In genomic region chr5:33766023-33766422, GRCh38 we compare ENCODE assay signal across 29 cellular contexts.
"Had no signal": no experiment of that assay in that cellular context is flagged by ENCODE, and none has a peak within 500 bp of the region (broad histone marks: within the 10 kb centered on the region; RNA-seq: fewer than 3 reads in every experiment).

No MANE protein-coding gene starts in this region.

- ATAC-seq: heart right ventricle; left lobe of liver; lower lobe of right lung; natural killer cell; right lobe of liver; stimulated activated naive CD8-positive, alpha-beta T cell treated with anti-CD3 and anti-CD28 coated beads, Interleukin-15, Interleukin-2, amounts not matched to agents 100 U/mL and 50 U/mL, for 24 hours; T-helper 17 cell had no signal

- H3K27me3 Mint-ChIP-seq: activated CD4-positive, alpha-beta memory T cell treated with anti-CD3 and anti-CD28 coated beads for 36 hours; central memory CD8-positive, alpha-beta T cell had no signal

- H3K36me3 ChIP-seq: esophagus squamous epithelium, heart right ventricle, lower lobe of right lung, right lobe of liver, WERI-Rb-1 had no signal

- H3K27ac ChIP-seq: epithelial cell of prostate, esophagus squamous epithelium, heart right ventricle, lower lobe of right lung, right lobe of liver, testis, WERI-Rb-1 had no signal

- H3K36me3 Mint-ChIP-seq: activated CD4-positive, alpha-beta memory T cell treated with anti-CD3 and anti-CD28 coated beads for 36 hours; activated naive CD4-positive, alpha-beta T cell treated with anti-CD3 and anti-CD28 coated beads, Interleukin-2, amount 10 ng/mL, durations not matched to agents 7 days and 5 days; natural killer cell had no signal

- H3K4me3 ChIP-seq: esophagus squamous epithelium, heart right ventricle, lower lobe of right lung, right lobe of liver, testis had no signal

- H3K4me3 Mint-ChIP-seq: activated CD4-positive, alpha-beta memory T cell treated with anti-CD3 and anti-CD28 coated beads for 36 hours; activated CD4-positive, alpha-beta T cell treated with anti-CD3 and anti-CD28 coated beads, Interleukin-2, amount 10 ng/mL, durations not matched to agents 24 days and 14 days; activated naive CD4-positive, alpha-beta T cell treated with anti-CD3 and anti-CD28 coated beads, Interleukin-2, amount 10 ng/mL, durations not matched to agents 7 days and 5 days; activated T-helper 1 cell treated with anti-CD3 and anti-CD28 coated beads, Interleukin-12 subunit alpha, Interleukin-12 subunit beta, Interleukin-2, Interleukin-4 antibody, amounts not matched to agents 30 ng/mL and 10 ng/mL and 1 ng/mL, durations not matched to agents 14 hours and 24 hours and 36 hours; central memory CD8-positive, alpha-beta T cell; natural killer cell; T-helper 17 cell had no signal

- H3K9me3 Mint-ChIP-seq: activated CD4-positive, alpha-beta memory T cell treated with anti-CD3 and anti-CD28 coated beads for 36 hours; activated CD4-positive, alpha-beta T cell treated with anti-CD3 and anti-CD28 coated beads, Interleukin-2, amount 10 ng/mL, durations not matched to agents 24 days and 14 days; activated naive CD4-positive, alpha-beta T cell treated with anti-CD3 and anti-CD28 coated beads, Interleukin-2, amount 10 ng/mL, durations not matched to agents 7 days and 5 days; activated T-helper 1 cell treated with anti-CD3 and anti-CD28 coated beads, Interleukin-12 subunit alpha, Interleukin-12 subunit beta, Interleukin-2, Interleukin-4 antibody, amounts not matched to agents 30 ng/mL and 10 ng/mL and 1 ng/mL, durations not matched to agents 14 hours and 24 hours and 36 hours; central memory CD8-positive, alpha-beta T cell had no signal

- H3K9me3 ChIP-seq: esophagus squamous epithelium, heart right ventricle, lower lobe of right lung, right lobe of liver, testis had no signal

- H3K27ac Mint-ChIP-seq: activated CD4-positive, alpha-beta memory T cell treated with anti-CD3 and anti-CD28 coated beads for 36 hours; activated CD4-positive, alpha-beta T cell treated with anti-CD3 and anti-CD28 coated beads, Interleukin-2, amount 10 ng/mL, durations not matched to agents 24 days and 14 days; activated naive CD4-positive, alpha-beta T cell treated with anti-CD3 and anti-CD28 coated beads, Interleukin-2, amount 10 ng/mL, durations not matched to agents 7 days and 5 days; activated T-helper 1 cell treated with anti-CD3 and anti-CD28 coated beads, Interleukin-12 subunit alpha, Interleukin-12 subunit beta, Interleukin-2, Interleukin-4 antibody, amounts not matched to agents 30 ng/mL and 10 ng/mL and 1 ng/mL, durations not matched to agents 14 hours and 24 hours and 36 hours; natural killer cell; T-helper 17 cell had no signal

- H3K27me3 ChIP-seq: esophagus squamous epithelium, heart right ventricle, right lobe of liver, testis had no signal

- H3K4me1 Mint-ChIP-seq: activated CD4-positive, alpha-beta T cell treated with anti-CD3 and anti-CD28 coated beads, Interleukin-2, amount 10 ng/mL, durations not matched to agents 24 days and 14 days; activated naive CD4-positive, alpha-beta T cell treated with anti-CD3 and anti-CD28 coated beads, Interleukin-2, amount 10 ng/mL, durations not matched to agents 7 days and 5 days; central memory CD8-positive, alpha-beta T cell; natural killer cell; T-helper 17 cell had no signal

- DNase-seq: activated CD4-positive, alpha-beta memory T cell treated with anti-CD3 and anti-CD28 coated beads for 36 hours; activated CD4-positive, alpha-beta T cell treated with anti-CD3 and anti-CD28 coated beads, Interleukin-2, amount 10 ng/mL, durations not matched to agents 24 days and 14 days; activated CD4-positive, CD25-positive, alpha-beta regulatory T cell treated with anti-CD3 and anti-CD28 coated beads, Interleukin-2, amount 50 U/mL, for 72 hours; activated CD8-positive, alpha-beta memory T cell treated with anti-CD3 and anti-CD28 coated beads, Interleukin-2, amount 50 U/mL, for 4 hours; activated effector memory CD4-positive, alpha-beta T cell treated with anti-CD3 and anti-CD28 coated beads, Interleukin-2, amount 50 U/mL, for 16 hours; activated naive CD4-positive, alpha-beta T cell treated with anti-CD3 and anti-CD28 coated beads, Interleukin-2, amount 10 ng/mL, durations not matched to agents 7 days and 5 days; activated T-cell treated with anti-CD3 and anti-CD28 coated beads, Interleukin-2, amount 50 U/mL, for 1 hour; amniotic stem cell; dermis blood vessel endothelial cell; effector CD4-positive, alpha-beta T cell; esophagus squamous epithelium; foreskin melanocyte; heart right ventricle; kidney glomerular epithelial cell; lower lobe of right lung; mesenchymal stem cell; natural killer cell; right lobe of liver; stimulated activated CD4-positive, alpha-beta T cell treated with anti-CD3 and anti-CD28 coated beads, Interleukin-2, amount 100 ng/mL, for 48 hours; stimulated activated naive CD8-positive, alpha-beta T cell treated with anti-CD3 and anti-CD28 coated beads, Interleukin-15, Interleukin-2, amounts not matched to agents 100 U/mL and 50 U/mL, for 24 hours; T-helper 17 cell; T1000; testis; trophoblast cell; WERI-Rb-1 had no signal

- H3K4me1 ChIP-seq: esophagus squamous epithelium, lower lobe of right lung, right lobe of liver, testis had no signal
